In the genomic region with DNA sequence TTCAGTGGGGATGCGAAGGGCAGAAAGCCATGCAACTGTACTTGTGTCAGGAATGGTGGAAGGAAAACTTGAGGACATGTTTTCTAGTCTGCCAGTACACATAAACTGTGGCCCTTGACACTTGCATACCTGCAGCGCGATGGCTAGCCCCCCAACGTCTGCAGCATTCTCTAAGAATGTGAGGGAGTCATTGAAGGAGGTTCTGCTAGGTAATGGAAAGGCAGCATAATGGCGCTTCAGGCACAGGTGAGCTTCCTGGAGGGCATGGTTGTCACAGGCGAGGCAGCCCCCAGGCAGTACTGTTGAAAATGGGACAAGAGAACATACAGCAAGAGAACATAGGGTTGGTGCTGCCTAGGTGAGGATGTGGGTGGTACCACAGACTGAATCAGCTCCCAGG, we compare ENCODE assay signal across 10 cellular contexts. TPM values are rescaled to one million over a fixed set of nuclear protein-coding genes. Genes with fewer than 3 reads are reported as not detected.
"Had no signal": no experiment of that assay in that cellular context is flagged by ENCODE, and none has a peak within 500 bp of the region (broad histone marks: within the 10 kb centered on the region; RNA-seq: fewer than 3 reads in every experiment).

No MANE protein-coding gene starts in this region.

- H3K27ac ChIP-seq: HL-60, KMS-11 had no signal

- H3K4me2 ChIP-seq: KMS-11 had no signal

- H3K4me3 Mint-ChIP-seq: IgD-negative memory B cell had no signal

- H3K9ac ChIP-seq: KMS-11 had no signal

- H3K27ac Mint-ChIP-seq: IgD-negative memory B cell had no signal

- ATAC-seq: HepG2 had no signal

- DNase-seq: IMR-90, KBM-7, KG1 had no signal

- FAIRE-seq: HepG2, HTR-8/SVneo had no signal

RNA-seq across cellular contexts. Expression of a gene that starts 3.5 kb away (rescaled TPM):
- total RNA-seq: HepG2, HT-29, HT1080, IMR-90 had no signal
- polyA plus RNA-seq: HepG2, IgD-negative memory B cell, IMR-90 had no signal

RNA-seq across cellular contexts. Expression of a gene that starts 9.2 kb away (rescaled TPM):
- total RNA-seq: HepG2, HT-29, HT1080, IMR-90 had no signal
- polyA plus RNA-seq: HepG2, IgD-negative memory B cell, IMR-90 had no signal

RNA-seq across cellular contexts. Expression of a gene that starts 19.4 kb away (rescaled TPM):
- total RNA-seq: HepG2, HT1080, IMR-90 had no signal
- polyA plus RNA-seq: IgD-negative memory B cell had no signal

RNA-seq across cellular contexts. Expression of a gene that starts 57.2 kb away (rescaled TPM):
- total RNA-seq: HepG2, HT1080, IMR-90 had no signal
- polyA plus RNA-seq: HepG2, IgD-negative memory B cell had no signal
